In genomic region chr6:8483650-8484049, GRCh38 we compare ENCODE assay signal across 6 cellular contexts.
"Had no signal": no experiment of that assay in that cellular context is flagged by ENCODE, and none has a peak within 500 bp of the region (broad histone marks: within the 10 kb centered on the region; RNA-seq: fewer than 3 reads in every experiment).

No MANE protein-coding gene starts in this region.

- H3K4me2 ChIP-seq: GM23338 had no signal

- ATAC-seq: GM23338, K562 had no signal

- DNase-seq: H9, HCEC 1CT, IMR-90, KG1 had no signal

- H2AFZ ChIP-seq: GM23338 had no signal

- H3K4me3 ChIP-seq: GM23338, K562 had no signal
